Comparison of ENCODE assay signal across 20 cellular contexts in genomic region chr12:45959025-45959424, GRCh38. TPM values are rescaled to one million over a fixed set of nuclear protein-coding genes. Genes with fewer than 3 reads are reported as not detected.
DNase-seq lines count a peak whose midpoint lies in the region; ATAC-seq and TF ChIP-seq lines count a peak whose summit lies in the region.
"Had no signal": no experiment of that assay in that cellular context is flagged by ENCODE, and none has a peak within 500 bp of the region (broad histone marks: within the 10 kb centered on the region; RNA-seq: fewer than 3 reads in every experiment).

No MANE protein-coding gene starts in this region.

- no peak overlapping the region for H3K4me3 Mint-ChIP-seq in Calu3 (ENCODE audit: low read depth, unreplicated experiment)
- H3K4me3 Mint-ChIP-seq: CD14-positive monocyte; CD4-positive, alpha-beta memory T cell; CD4-positive, CD25-positive, alpha-beta regulatory T cell; CD8-positive, alpha-beta memory T cell had no signal

- BruUV-seq in Calu3 (replicated peaks; lab: Mats Ljungman, UMichigan): no TSS peak

- H3K9me3 ChIP-seq in right cardiac atrium (ENCODE audit: control insufficient read depth, low read length) (no peaks in the 10 kb centered on the region), gastroesophageal sphincter (no peaks in the 10 kb centered on the region), thoracic aorta (no peaks in the 10 kb centered on the region)
- H3K9me3 ChIP-seq: BE2C had no signal

- no peaks in the 10 kb centered on the region for H3K27me3 Mint-ChIP-seq in Calu3 (ENCODE audit: unreplicated experiment)
- H3K27me3 Mint-ChIP-seq: CD4-positive, alpha-beta memory T cell; CD8-positive, alpha-beta memory T cell had no signal

- no peak for DNase-seq in Right ventricle myocardium superior
- no peak for DNase-seq in right cardiac atrium
- no peak for DNase-seq in left ventricle myocardium superior
- DNase-seq in left cardiac atrium: no peak
- no peak for DNase-seq in thoracic aorta (ENCODE audit: low spot score)
- no peak for DNase-seq in NCI-H69 (lab: John Stamatoyannopoulos, UW)
- no peak for DNase-seq in Calu3
- DNase-seq: 8988T; ACHN; BE2C; C1 segment of cervical spinal cord; CD4-positive, alpha-beta memory T cell; CD4-positive, CD25-positive, alpha-beta regulatory T cell; CD8-positive, alpha-beta memory T cell; COR-L47; DMS79 treated with DMSO at 0.1 percent for 48 hours; GF-D8 had no signal

- no peaks in the 10 kb centered on the region for H3K4me1 Mint-ChIP-seq in Calu3 (ENCODE audit: low read depth, unreplicated experiment)
- H3K4me1 Mint-ChIP-seq: CD14-positive monocyte had no signal

- TF ChIP-seq CTCF in gastroesophageal sphincter (IDR thresholded peaks at IDR 0.05): no peak
- no peak for TF ChIP-seq CTCF in thoracic aorta (IDR thresholded peaks at IDR 0.05)
- no peak for TF ChIP-seq CTCF in Calu3 (IDR thresholded peaks at IDR 0.05; ENCODE audit: unreplicated experiment)

- CTCF ChIA-PET in Calu3 (lab: Charles Lee): no interaction called here

- no peaks in the 10 kb centered on the region for H3K9me3 Mint-ChIP-seq in Calu3 (ENCODE audit: low read depth, unreplicated experiment)
- H3K9me3 Mint-ChIP-seq: CD8-positive, alpha-beta memory T cell had no signal

- no peak overlapping the region for H3K27ac Mint-ChIP-seq in Calu3 (ENCODE audit: unreplicated experiment)
- H3K27ac Mint-ChIP-seq: CD14-positive monocyte; CD4-positive, alpha-beta memory T cell; CD4-positive, CD25-positive, alpha-beta regulatory T cell had no signal

- intact Hi-C loops in Right ventricle myocardium superior (cut with DNase I) (no loop called here), right cardiac atrium (cut with DNase I) (no loop called here), left ventricle myocardium superior (cut with micrococcal nuclease) (no loop called here), left cardiac atrium (cut with DNase I) (no loop called here), Calu3 (cut with micrococcal nuclease; ENCODE audit: unreplicated experiment) (no loop called here)

- peaks cover 5% of the 10 kb centered on the region for H3K36me3 Mint-ChIP-seq in Calu3 (ENCODE audit: insufficient read depth, unreplicated experiment)

- no peak for TF ChIP-seq EP300 in gastroesophageal sphincter (IDR thresholded peaks at IDR 0.05)

- WGBS in right cardiac atrium: 83% methylated on average over 5 of the region's 5 CpGs
- 48% methylated on average over 5 of the region's 5 CpGs for WGBS in gastroesophageal sphincter (ENCODE audit: low coverage in 1 of 2), 2 donors

- H3K4me1 ChIP-seq in right cardiac atrium (ENCODE audit: control insufficient read depth, insufficient read depth, low read length) (peaks cover 4% of the 10 kb centered on the region), gastroesophageal sphincter (peaks cover 0 to 38% (median 2%) of the 10 kb centered on the region in 3 donors), thoracic aorta (ENCODE audit: control insufficient read depth in 1 of 2, low read depth in 2 of 2) (peaks cover 23 to 35% of the 10 kb centered on the region in 2 donors)
- H3K4me1 ChIP-seq: BE2C, BLaER1 had no signal

- TF ChIP-seq POLR2A in gastroesophageal sphincter (IDR thresholded peaks at IDR 0.05): no peak

- H3K36me3 ChIP-seq in gastroesophageal sphincter (peaks cover 0 to 4% of the 10 kb centered on the region in 2 donors), thoracic aorta (peaks cover 2% of the 10 kb centered on the region)

- peak; percentile 36 for ATAC-seq in Right ventricle myocardium superior (ENCODE audit: poor library complexity)
- no peak for ATAC-seq in right cardiac atrium
- peak; percentile 53 for ATAC-seq in left ventricle myocardium superior
- no peak for ATAC-seq in left cardiac atrium
- no peak for ATAC-seq in gastroesophageal sphincter
- peak; percentile 43 for ATAC-seq in thoracic aorta (ENCODE audit: insufficient number of reproducible peaks, low FRiP score, low read depth)

- H3K27me3 ChIP-seq in right cardiac atrium (ENCODE audit: control insufficient read depth, insufficient read depth) (no peaks in the 10 kb centered on the region), gastroesophageal sphincter (no peaks in the 10 kb centered on the region), thoracic aorta (replicated peaks; ENCODE audit: insufficient read depth) (no peaks in the 10 kb centered on the region)
- H3K27me3 ChIP-seq: BE2C, BLaER1 had no signal

- H3K27ac ChIP-seq in right cardiac atrium (ENCODE audit: low read length) (no peak overlapping the region), gastroesophageal sphincter (peak overlapping the region in 3 of 4 donors; percentile 12 to 53 (median 21)), thoracic aorta (peak overlapping the region in 1 of 2 donors; percentile 45)
- H3K27ac ChIP-seq: BLaER1 had no signal

- H3K4me3 ChIP-seq in right cardiac atrium (ENCODE audit: low read length) (no peak overlapping the region), gastroesophageal sphincter (no peak overlapping the region), thoracic aorta (peak overlapping the region; percentile 12)
- H3K4me3 ChIP-seq: BLaER1 had no signal

RNA-seq across cellular contexts. Expression of gene SCAF11, which starts 31.3 kb away (rescaled TPM):
- total RNA-seq in Right ventricle myocardium superior (75.3 TPM), right cardiac atrium (10 to 100 TPM; 79.7 to 93.7 (median 82.9) TPM), left ventricle myocardium superior (79.9 TPM), left cardiac atrium (10 to 100 TPM; 74.7 to 89.2 TPM), gastroesophageal sphincter (100 to 1,000 TPM; 124 to 145 (median 137) TPM), thoracic aorta (100 to 1,000 TPM; 158 to 199 TPM), Calu3 (2022) (62.3 and 78.8 TPM in 2 replicates)
- 23.5 TPM for polyA plus RNA-seq in right cardiac atrium

Comparison
In these comparisons a context has a peak if more than half of its experiments do, and no peak if none do; other contexts are left out.
1. ATAC-seq: peak in Right ventricle myocardium superior (single experiment), left ventricle myocardium superior (single experiment) and thoracic aorta (single experiment); none in right cardiac atrium (0 of 2), left cardiac atrium (0 of 2) and gastroesophageal sphincter (single experiment).